Comparison of ENCODE assay signal across 8 cellular contexts in genomic region chr6:153002613-153003293, GRCh38.
A peak's percentile ranks its signal among the peaks of the same experiment; 100 is the strongest.
DNase-seq lines count a peak whose midpoint lies in the region; ATAC-seq lines count a peak whose summit lies in the region.

A gene with protein sequence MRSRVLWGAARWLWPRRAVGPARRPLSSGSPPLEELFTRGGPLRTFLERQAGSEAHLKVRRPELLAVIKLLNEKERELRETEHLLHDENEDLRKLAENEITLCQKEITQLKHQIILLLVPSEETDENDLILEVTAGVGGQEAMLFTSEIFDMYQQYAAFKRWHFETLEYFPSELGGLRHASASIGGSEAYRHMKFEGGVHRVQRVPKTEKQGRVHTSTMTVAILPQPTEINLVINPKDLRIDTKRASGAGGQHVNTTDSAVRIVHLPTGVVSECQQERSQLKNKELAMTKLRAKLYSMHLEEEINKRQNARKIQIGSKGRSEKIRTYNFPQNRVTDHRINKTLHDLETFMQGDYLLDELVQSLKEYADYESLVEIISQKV (minus strand): TSS chr6:153002709. CDS start chr6:153002685, 24 bp downstream.

- H3K4me1 ChIP-seq in BLaER1: peaks cover 38% of the 10 kb centered on the region

- peak within 1 kb of the TSS; percentile 94 for H3K9ac ChIP-seq in BLaER1

- DNase-seq in NCI-H526 treated with DMSO at 0.1 percent for 48 hours (lab: John Stamatoyannopoulos, UW): peak; percentile 91
- peak; percentile 74 for DNase-seq in activated CD4-positive, alpha-beta T cell treated with anti-CD3 and anti-CD28 coated beads, Interleukin-2, amount 50 U/mL, for 1 hour
- DNase-seq in dedifferentiated amniotic fluid mesenchymal stem cell (ENCODE audit: extremely low spot score): peak; percentile 98
- DNase-seq in left kidney (ENCODE audit: low read depth, low spot score): peak; percentile 99
- DNase-seq in stimulated activated CD4-positive, alpha-beta T cell treated with anti-CD3 and anti-CD28 coated beads, Interleukin-2, amount 100 ng/mL, for 24 hours: peak; percentile 89 to 90

- H3K4me2 ChIP-seq in BLaER1: peak within 1 kb of the TSS; percentile 89

- H3K4me3 ChIP-seq in BLaER1: peak within 1 kb of the TSS; percentile 87

- no peaks in the 10 kb centered on the region for H3K27me3 ChIP-seq in BLaER1

- H3K27ac ChIP-seq in BLaER1: peak within 1 kb of the TSS; percentile 90

- H4K20me1 ChIP-seq in BLaER1: peaks cover 38% of the 10 kb centered on the region

- no peaks in the 10 kb centered on the region for H3K9me3 ChIP-seq in BLaER1

- H3K36me3 ChIP-seq in BLaER1: peaks cover 16% of the 10 kb centered on the region

- ATAC-seq in GM19324 (IDR thresholded peaks at IDR 0.05; ENCODE audit: low FRiP score, unreplicated experiment) (peak; percentile 96), HG03469 (IDR thresholded peaks at IDR 0.05; ENCODE audit: unreplicated experiment) (peak; percentile 90)

Comparison
In these comparisons a context has a peak if more than half of its experiments do, and no peak if none do; other contexts are left out.
1. Peak in every context shown above with its lines: DNase-seq, ATAC-seq, H3K4me3 ChIP-seq and H3K27ac ChIP-seq.